8 cellular contexts compared by ENCODE assay signal in the genomic region with DNA sequence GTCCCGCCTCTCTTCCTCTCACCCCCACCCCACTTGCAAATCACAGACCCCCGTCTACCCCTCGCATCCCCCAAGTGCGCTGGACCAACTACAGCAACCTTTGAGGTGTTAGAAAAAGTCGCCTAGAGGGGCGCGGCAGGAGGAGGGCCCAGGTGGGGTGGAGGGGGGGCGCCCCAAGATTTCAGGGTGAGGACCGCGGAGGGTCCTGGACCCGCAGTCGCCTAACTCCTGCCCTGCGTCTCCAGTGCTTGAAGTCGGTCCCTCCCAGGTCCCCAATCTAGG. TPM values are rescaled to one million over a fixed set of nuclear protein-coding genes. Genes with fewer than 3 reads are reported as not detected.
A peak's percentile ranks its signal among the peaks of the same experiment; 100 is the strongest.
DNase-seq lines count a peak whose midpoint lies in the region; TF ChIP-seq lines count a peak whose summit lies in the region.
"Had no signal": no experiment of that assay in that cellular context is flagged by ENCODE, and none has a peak within 500 bp of the region (broad histone marks: within the 10 kb centered on the region; RNA-seq: fewer than 3 reads in every experiment).

No MANE protein-coding gene starts in this region.

- H3K27ac ChIP-seq in MM.1S (ENCODE audit: low read length) (no peak overlapping the region), ectodermal cell (ENCODE audit: insufficient read depth, low read depth, low read length, poor library complexity, severe bottlenecking) (no peak overlapping the region), mucosa of rectum (ENCODE audit: low read depth in 2 of 2, low read length in 2 of 2) (no peak overlapping the region), thymus (ENCODE audit: low read depth) (no peak overlapping the region), caudate nucleus (ENCODE audit: low read depth, low read length) (no peak overlapping the region)
- H3K27ac ChIP-seq: foreskin keratinocyte had no signal

- H3K36me3 ChIP-seq in MM.1S (replicated peaks; ENCODE audit: insufficient read depth, low read length) (no peaks in the 10 kb centered on the region), ectodermal cell (ENCODE audit: control insufficient read depth, insufficient read depth, low read length) (no peaks in the 10 kb centered on the region), mucosa of rectum (ENCODE audit: control insufficient read depth in 2 of 2, insufficient read depth in 2 of 2, low read length in 2 of 2) (no peaks in the 10 kb centered on the region), thymus (ENCODE audit: control insufficient read depth, insufficient read depth) (no peaks in the 10 kb centered on the region)

- no peak for TF ChIP-seq CTCF in MM.1S (IDR thresholded peaks at IDR 0.05; ENCODE audit: low read length)

- 0 to 1% methylated on average over 14 of the region's 14 CpGs for WGBS in ectodermal cell, 2 experiments
- 3% methylated on average over 14 of the region's 14 CpGs for WGBS in thymus

- no peaks in the 10 kb centered on the region for H3K4me1 ChIP-seq in MM.1S (ENCODE audit: low read length)
- peaks cover 20% of the 10 kb centered on the region for H3K4me1 ChIP-seq in ectodermal cell (ENCODE audit: control insufficient read depth, insufficient read depth, low read length)
- H3K4me1 ChIP-seq in mucosa of rectum (ENCODE audit: control insufficient read depth in 2 of 2, insufficient read depth in 2 of 2, low read length in 2 of 2): no peaks in the 10 kb centered on the region
- no peaks in the 10 kb centered on the region for H3K4me1 ChIP-seq in thymus (ENCODE audit: control insufficient read depth, insufficient read depth, low read length)
- H3K4me1 ChIP-seq: foreskin keratinocyte had no signal

- H3K9me3 ChIP-seq in MM.1S (replicated peaks; ENCODE audit: insufficient read depth, low read length) (no peaks in the 10 kb centered on the region), ectodermal cell (ENCODE audit: control insufficient read depth, low read length) (no peaks in the 10 kb centered on the region), mucosa of rectum (ENCODE audit: control insufficient read depth in 2 of 2, low read length in 2 of 2) (no peaks in the 10 kb centered on the region), thymus (ENCODE audit: control insufficient read depth) (no peaks in the 10 kb centered on the region)

- H3K4me3 ChIP-seq in MM.1S (ENCODE audit: low read length) (no peak overlapping the region), ectodermal cell (ENCODE audit: insufficient read depth, low read depth, low read length) (peak overlapping the region; percentile 33), mucosa of rectum (ENCODE audit: low read length in 2 of 2) (peak overlapping the region; percentile 24 to 30), thymus (ENCODE audit: low read length) (peak overlapping the region; percentile 35)

- H4K20me1 ChIP-seq in MM.1S (ENCODE audit: insufficient read depth, low read length): no peaks in the 10 kb centered on the region

- H3K27me3 ChIP-seq in MM.1S (replicated peaks; ENCODE audit: insufficient read depth, low read length) (no peaks in the 10 kb centered on the region), ectodermal cell (ENCODE audit: control insufficient read depth, insufficient read depth, low read length, poor library complexity, severe bottlenecking) (peaks cover 79% of the 10 kb centered on the region), mucosa of rectum (ENCODE audit: control insufficient read depth in 2 of 2, insufficient read depth in 2 of 2, low read length in 2 of 2) (peaks cover 16 to 17% of the 10 kb centered on the region in 2 donors), thymus (ENCODE audit: control insufficient read depth, insufficient read depth) (peaks cover 41% of the 10 kb centered on the region)

- peak overlapping the region; percentile 29; the same call in 1 of the 2 replicates for H2AFZ ChIP-seq in MM.1S (ENCODE audit: low read length)

- no peaks in the 10 kb centered on the region for H3K9me2 ChIP-seq in MM.1S (replicated peaks; ENCODE audit: insufficient read depth, low read length)

- H3K9ac ChIP-seq in MM.1S (ENCODE audit: low read length) (no peak overlapping the region), mucosa of rectum (ENCODE audit: low read depth in 1 of 2, low read length in 2 of 2) (peak overlapping the region in 1 of 2 donors; percentile 33)

- no peak overlapping the region for H3K4me2 ChIP-seq in MM.1S (ENCODE audit: low read depth, low read length)

- DNase-seq in MM.1S: no peak
- DNase-seq in Kasumi-1 (lab: John Stamatoyannopoulos, UW): no peak
- DNase-seq in UCSD-AML1 (lab: John Stamatoyannopoulos, UW; ENCODE audit: unreplicated experiment): no peak
- DNase-seq in caudate nucleus (lab: John Stamatoyannopoulos, UW): no peak
- DNase-seq: foreskin keratinocyte had no signal

- H3K79me2 ChIP-seq in MM.1S (ENCODE audit: low read length): no peaks in the 10 kb centered on the region

- H3F3A ChIP-seq in MM.1S (ENCODE audit: insufficient read depth, low read length): no peaks in the 10 kb centered on the region

RNA-seq across cellular contexts. Expression of a gene that starts 0.4 kb away (rescaled TPM):
- polyA plus RNA-seq in ectodermal cell (2013, experiment 1 of 4): 2.4 TPM
- 2.3 TPM for polyA plus RNA-seq in ectodermal cell (2013, experiment 2 of 4)
- 2.5 TPM for polyA plus RNA-seq in ectodermal cell (2013, experiment 3 of 4)
- 1.3 TPM for polyA plus RNA-seq in ectodermal cell (2013, experiment 4 of 4)
- 25.7 TPM for polyA plus RNA-seq in thymus
